13 cellular contexts compared by ENCODE assay signal in the genomic region with DNA sequence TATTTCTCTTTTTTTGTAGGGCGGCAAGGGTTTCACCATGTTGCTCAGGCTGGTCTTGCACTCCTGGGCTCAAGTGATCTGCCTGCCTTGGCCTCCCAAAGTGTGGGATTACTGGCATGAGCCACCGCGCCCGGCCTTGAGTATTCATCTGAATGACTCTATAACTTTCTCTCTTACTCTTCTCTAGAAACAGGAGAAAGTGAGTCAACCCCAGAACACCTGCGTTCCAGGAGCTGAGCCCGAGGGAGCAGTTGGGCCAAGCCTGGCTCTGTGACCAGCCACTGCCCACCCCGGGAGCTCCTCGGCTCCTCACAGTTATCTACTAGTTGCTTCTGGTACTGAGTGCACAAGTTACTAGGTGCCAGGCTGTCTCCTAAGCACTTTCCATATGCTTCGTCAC.
"Had no signal": no experiment of that assay in that cellular context is flagged by ENCODE, and none has a peak within 500 bp of the region (broad histone marks: within the 10 kb centered on the region; RNA-seq: fewer than 3 reads in every experiment).

No MANE protein-coding gene starts in this region.

- H3K4me1 Mint-ChIP-seq: activated B cell treated with CpG ODN at 0.5 μM for 24 hours; activated naive CD8-positive, alpha-beta T cell treated with anti-CD3 and anti-CD28 coated beads, Interleukin-2, amount 10 ng/mL, durations not matched to agents 7 days and 5 days had no signal

- H3K9me3 Mint-ChIP-seq: activated B cell treated with CpG ODN at 0.5 μM for 24 hours; activated naive CD8-positive, alpha-beta T cell treated with anti-CD3 and anti-CD28 coated beads, Interleukin-2, amount 10 ng/mL, durations not matched to agents 7 days and 5 days; activated T-cell treated with anti-CD3 and anti-CD28 coated beads, Interleukin-2, amount 50 U/mL, for 24 hours; T-helper 2 cell treated with Interferon-gamma antibody and Interleukin-4, amounts not matched to agents 5 μg/mL and 100 μg/mL, for 36 hours; type B pancreatic cell had no signal

- H3K27ac Mint-ChIP-seq: activated B cell treated with CpG ODN at 0.5 μM for 24 hours; activated naive CD8-positive, alpha-beta T cell treated with anti-CD3 and anti-CD28 coated beads, Interleukin-2, amount 10 ng/mL, durations not matched to agents 7 days and 5 days; activated T-cell treated with anti-CD3 and anti-CD28 coated beads, Interleukin-2, amount 50 U/mL, for 24 hours; endodermal cell; mesothelial cell of epicardium; T-helper 2 cell treated with Interferon-gamma antibody and Interleukin-4, amounts not matched to agents 5 μg/mL and 100 μg/mL, for 36 hours; type B pancreatic cell had no signal

- H3K27me3 Mint-ChIP-seq: activated B cell treated with CpG ODN at 0.5 μM for 24 hours; activated naive CD8-positive, alpha-beta T cell treated with anti-CD3 and anti-CD28 coated beads, Interleukin-2, amount 10 ng/mL, durations not matched to agents 7 days and 5 days; activated T-cell treated with anti-CD3 and anti-CD28 coated beads, Interleukin-2, amount 50 U/mL, for 24 hours; type B pancreatic cell had no signal

- DNase-seq: activated B cell treated with CpG ODN at 0.5 μM for 24 hours; activated CD4-positive, alpha-beta T cell treated with anti-CD3 and anti-CD28 coated beads, Interleukin-2, amount 50 U/mL, for 1 hour; activated gamma-delta T cell; activated naive CD8-positive, alpha-beta T cell treated with anti-CD3 and anti-CD28 coated beads, Interleukin-2, amount 10 ng/mL, durations not matched to agents 7 days and 5 days; activated T-cell treated with anti-CD3 and anti-CD28 coated beads, Interleukin-2, amount 50 U/mL, for 24 hours; dorsolateral prefrontal cortex; endodermal cell; ovary; stimulated activated CD4-positive, alpha-beta T cell treated with anti-CD3 and anti-CD28 coated beads, Interleukin-12 subunit alpha, Interleukin-12 subunit beta, amount 100 ng/mL, for 4 hours; stimulated activated naive CD4-positive, alpha-beta T cell had no signal

- H3K4me3 Mint-ChIP-seq: activated B cell treated with CpG ODN at 0.5 μM for 24 hours; activated naive CD8-positive, alpha-beta T cell treated with anti-CD3 and anti-CD28 coated beads, Interleukin-2, amount 10 ng/mL, durations not matched to agents 7 days and 5 days; activated T-cell treated with anti-CD3 and anti-CD28 coated beads, Interleukin-2, amount 50 U/mL, for 24 hours; endodermal cell; mesothelial cell of epicardium; T-helper 2 cell treated with Interferon-gamma antibody and Interleukin-4, amounts not matched to agents 5 μg/mL and 100 μg/mL, for 36 hours; type B pancreatic cell had no signal
